ENCODE assay signal across 26 cellular contexts in genomic region chr1:117890452-117890851, GRCh38.
"Had no signal": no experiment of that assay in that cellular context is flagged by ENCODE, and none has a peak within 500 bp of the region (broad histone marks: within the 10 kb centered on the region; RNA-seq: fewer than 3 reads in every experiment).

No MANE protein-coding gene starts in this region.

- ATAC-seq: stimulated activated effector memory CD8-positive, alpha-beta T cell treated with anti-CD3 and anti-CD28 coated beads, Interleukin-12 subunit alpha, Interleukin-12 subunit beta, amount 100 ng/mL, for 72 hours; stimulated activated memory B cell treated with anti-CD40 and anti-IgM and Interleukin-4, amounts not matched to agents 10 μg/mL and 1 μg/mL and 100 μg/mL, for 72 hours; stimulated activated naive B cell treated with anti-CD40 and anti-IgM and Interleukin-4, amounts not matched to agents 10 μg/mL and 1 μg/mL and 100 μg/mL, for 72 hours; stimulated activated naive CD8-positive, alpha-beta T cell treated with anti-CD3 and anti-CD28 coated beads, Interleukin-15, amount 100 ng/mL, for 72 hours; stimulated activated naive CD8-positive, alpha-beta T cell treated with anti-CD3 and anti-CD28 coated beads, Interleukin-15, Interleukin-2, amounts not matched to agents 100 U/mL and 50 U/mL, for 24 hours; upper lobe of right lung had no signal

- H3K36me3 ChIP-seq: thoracic aorta, thyroid gland, uterus had no signal

- H3K4me1 ChIP-seq: stomach, suprapubic skin, testis, thyroid gland, tibial nerve, transverse colon, upper lobe of left lung, upper lobe of right lung, uterus, vagina had no signal

- H3K4me3 ChIP-seq: stomach, suprapubic skin, testis, thoracic aorta, thyroid gland, tibial artery, tibial nerve, transverse colon, upper lobe of left lung, upper lobe of right lung, uterus, vagina had no signal

- H3K27ac ChIP-seq: stomach, suprapubic skin, testis, thoracic aorta, thyroid gland, tibial artery, tibial nerve, transverse colon, upper lobe of left lung, upper lobe of right lung, uterus, vagina had no signal

- H3K9me3 ChIP-seq: stomach, suprapubic skin, testis, thoracic aorta, thyroid gland, tibial artery, tibial nerve, transverse colon, upper lobe of left lung, upper lobe of right lung, uterus, vagina had no signal

- DNase-seq: stimulated activated CD4-positive, alpha-beta T cell treated with anti-CD3 and anti-CD28 coated beads, Interleukin-2, amount 100 ng/mL, for 48 hours; stimulated activated CD4-positive, alpha-beta T cell treated with anti-CD3 and anti-CD28 coated beads, Interleukin-4, amount 100 ng/mL, for 1 hour; stimulated activated CD4-positive, alpha-beta T cell treated with anti-CD3 and anti-CD28 coated beads, Interleukin-4, amount 100 ng/mL, for 24 hours; stimulated activated CD4-positive, alpha-beta T cell treated with anti-CD3 and anti-CD28 coated beads, Interleukin-4, amount 100 ng/mL, for 4 hours; stimulated activated CD8-positive, alpha-beta memory T cell treated with anti-CD3 and anti-CD28 coated beads, Interleukin-4, amount 100 ng/mL, for 48 hours; stimulated activated naive B cell treated with anti-CD40 and anti-IgM and Interleukin-4, amounts not matched to agents 10 μg/mL and 1 μg/mL and 100 μg/mL, for 72 hours; stimulated activated naive CD4-positive, alpha-beta T cell; stimulated activated naive CD4-positive, alpha-beta T cell treated with Interleukin-2 at 50 U/mL for 16 hours; stimulated activated naive CD8-positive, alpha-beta T cell treated with anti-CD3 and anti-CD28 coated beads, Interleukin-15, amount 100 ng/mL, for 72 hours; stimulated activated naive CD8-positive, alpha-beta T cell treated with anti-CD3 and anti-CD28 coated beads, Interleukin-15, Interleukin-2, amounts not matched to agents 100 U/mL and 50 U/mL, for 24 hours; stomach; substantia nigra; testis; thyroid gland; tibial artery; transverse colon; trophoblast cell; upper lobe of left lung; upper lobe of right lung; uterus had no signal

- H3K27me3 ChIP-seq: stomach, suprapubic skin, testis, thyroid gland, tibial artery, tibial nerve, transverse colon, upper lobe of left lung, upper lobe of right lung, uterus, vagina had no signal
